Comparison of ENCODE assay signal across 8 cellular contexts in genomic region chr11:128052912-128053641, GRCh38.
DNase-seq lines count a peak whose midpoint lies in the region; ATAC-seq and TF ChIP-seq lines count a peak whose summit lies in the region.

No MANE protein-coding gene starts in this region.

- no peaks in the 10 kb centered on the region for H3K9me3 ChIP-seq in gastrocnemius medialis

- intact Hi-C loops in gastrocnemius medialis (cut with DNase I; ENCODE audit: low total_unique reads), result no loop called here

- no peak overlapping the region for H3K27ac ChIP-seq in gastrocnemius medialis

- TF ChIP-seq CTCF in BJ (IDR thresholded peaks at IDR 0.05; ENCODE audit: insufficient read depth, low read depth, low read length) (no peak), gastrocnemius medialis (IDR thresholded peaks at IDR 0.05 in 4 of 5, conservative IDR thresholded peaks at IDR 0.05 in 1 of 5) (no peak)

- POLR2A ChIA-PET in BJ (lab: Charles Lee), result no interaction called here

- no peaks in the 10 kb centered on the region for H3K36me3 ChIP-seq in BJ (ENCODE audit: control insufficient read depth, insufficient read depth, low read length)
- H3K36me3 ChIP-seq in gastrocnemius medialis, result no peaks in the 10 kb centered on the region

- H3K27me3 ChIP-seq in BJ (ENCODE audit: control insufficient read depth, insufficient read depth, low read length) (no peaks in the 10 kb centered on the region), gastrocnemius medialis (no peaks in the 10 kb centered on the region)

- no peaks in the 10 kb centered on the region for H3K4me1 ChIP-seq in gastrocnemius medialis

- TF ChIP-seq POLR2A in gastrocnemius medialis (IDR thresholded peaks at IDR 0.05), result no peak

- in situ Hi-C loops in SK-MEL-5 (cut with HindIII; ENCODE audit: low pct_unique_long_range_greater_than_20kb, low sequenced_read_pairs), result no loop called here
- in situ Hi-C loops in gastrocnemius medialis (cut with MboI; ENCODE audit: low sequenced_read_pairs in 4 of 4), result no loop called here

- DNase-seq in BJ (ENCODE audit: low read depth) (peak; percentile 78), SK-MEL-5 (ENCODE audit: low read depth, low spot score) (peak; percentile 34), fibroblast of the conjunctiva (ENCODE audit: low read depth) (peak; percentile 39), gastrocnemius medialis (no peak), inferior parietal cortex (ENCODE audit: extremely low spot score) (no peak)

- CTCF ChIA-PET in BJ (lab: Yijun Ruan, JAX), result interaction anchor here (0.7 to 1.5 kb wide), 3 partner anchors 14 to 208 kb away, joined by 3 read pairs; no protein-coding TSS in a partner anchor

- ATAC-seq in GM21825 (IDR thresholded peaks at IDR 0.05; ENCODE audit: unreplicated experiment), result peak; percentile 45
- ATAC-seq in gastrocnemius medialis, result no peak
- no peak for ATAC-seq in HG02678 (IDR thresholded peaks at IDR 0.05; ENCODE audit: unreplicated experiment)
- no peak for ATAC-seq in GM18517 (IDR thresholded peaks at IDR 0.05; ENCODE audit: unreplicated experiment)

- H3K4me3 ChIP-seq in BJ (ENCODE audit: low read depth, low read length) (no peak overlapping the region), gastrocnemius medialis (no peak overlapping the region)

Comparison
In these comparisons a context has a peak if more than half of its experiments do, and no peak if none do; other contexts are left out.
1. DNase-seq: peak in BJ (single experiment), SK-MEL-5 (single experiment) and fibroblast of the conjunctiva (single experiment); none in gastrocnemius medialis (0 of 2) and inferior parietal cortex (single experiment).